Comparison of ENCODE assay signal across 1 cellular context in genomic region chr6:28789553-28790083, GRCh38.
A peak's percentile ranks its signal among the peaks of the same experiment; 100 is the strongest.
TF ChIP-seq lines count a peak whose summit lies in the region.

No MANE protein-coding gene starts in this region.

TF ChIP-seq in K562, 482 proteins besides CTCF, POLR2A, EP300 and RAD21 (continued from another document):
- TF ChIP-seq, protein P1, sequence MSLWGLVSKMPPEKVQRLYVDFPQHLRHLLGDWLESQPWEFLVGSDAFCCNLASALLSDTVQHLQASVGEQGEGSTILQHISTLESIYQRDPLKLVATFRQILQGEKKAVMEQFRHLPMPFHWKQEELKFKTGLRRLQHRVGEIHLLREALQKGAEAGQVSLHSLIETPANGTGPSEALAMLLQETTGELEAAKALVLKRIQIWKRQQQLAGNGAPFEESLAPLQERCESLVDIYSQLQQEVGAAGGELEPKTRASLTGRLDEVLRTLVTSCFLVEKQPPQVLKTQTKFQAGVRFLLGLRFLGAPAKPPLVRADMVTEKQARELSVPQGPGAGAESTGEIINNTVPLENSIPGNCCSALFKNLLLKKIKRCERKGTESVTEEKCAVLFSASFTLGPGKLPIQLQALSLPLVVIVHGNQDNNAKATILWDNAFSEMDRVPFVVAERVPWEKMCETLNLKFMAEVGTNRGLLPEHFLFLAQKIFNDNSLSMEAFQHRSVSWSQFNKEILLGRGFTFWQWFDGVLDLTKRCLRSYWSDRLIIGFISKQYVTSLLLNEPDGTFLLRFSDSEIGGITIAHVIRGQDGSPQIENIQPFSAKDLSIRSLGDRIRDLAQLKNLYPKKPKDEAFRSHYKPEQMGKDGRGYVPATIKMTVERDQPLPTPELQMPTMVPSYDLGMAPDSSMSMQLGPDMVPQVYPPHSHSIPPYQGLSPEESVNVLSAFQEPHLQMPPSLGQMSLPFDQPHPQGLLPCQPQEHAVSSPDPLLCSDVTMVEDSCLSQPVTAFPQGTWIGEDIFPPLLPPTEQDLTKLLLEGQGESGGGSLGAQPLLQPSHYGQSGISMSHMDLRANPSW (CRISPR knock-in tag; IDR thresholded peaks at IDR 0.05), result no peak
- TF ChIP-seq IRF9 (tag; IDR thresholded peaks at IDR 0.05), result no peak
- peak in 1 of 2 experiments; percentile 42; a peak in 1 of 4 replicates for TF ChIP-seq NONO (IDR thresholded peaks at IDR 0.05; ENCODE audit: low read depth in 2 of 2, low read length in 1 of 2)
- TF ChIP-seq HNRNPL (IDR thresholded peaks at IDR 0.05; ENCODE audit: low read depth, low read length), result no peak
- peak; percentile 39; the same call in 1 of the 2 replicates for TF ChIP-seq SOX6 (IDR thresholded peaks at IDR 0.05)
- TF ChIP-seq, protein P2, sequence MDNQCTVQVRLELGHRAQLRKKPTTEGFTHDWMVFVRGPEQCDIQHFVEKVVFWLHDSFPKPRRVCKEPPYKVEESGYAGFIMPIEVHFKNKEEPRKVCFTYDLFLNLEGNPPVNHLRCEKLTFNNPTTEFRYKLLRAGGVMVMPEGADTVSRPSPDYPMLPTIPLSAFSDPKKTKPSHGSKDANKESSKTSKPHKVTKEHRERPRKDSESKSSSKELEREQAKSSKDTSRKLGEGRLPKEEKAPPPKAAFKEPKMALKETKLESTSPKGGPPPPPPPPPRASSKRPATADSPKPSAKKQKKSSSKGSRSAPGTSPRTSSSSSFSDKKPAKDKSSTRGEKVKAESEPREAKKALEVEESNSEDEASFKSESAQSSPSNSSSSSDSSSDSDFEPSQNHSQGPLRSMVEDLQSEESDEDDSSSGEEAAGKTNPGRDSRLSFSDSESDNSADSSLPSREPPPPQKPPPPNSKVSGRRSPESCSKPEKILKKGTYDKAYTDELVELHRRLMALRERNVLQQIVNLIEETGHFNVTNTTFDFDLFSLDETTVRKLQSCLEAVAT (IDR thresholded peaks at IDR 0.05), result no peak
- TF ChIP-seq MEF2A (IDR thresholded peaks at IDR 0.05; ENCODE audit: control insufficient read depth, low read depth, low read length), result no peak
- TF ChIP-seq, protein P3, sequence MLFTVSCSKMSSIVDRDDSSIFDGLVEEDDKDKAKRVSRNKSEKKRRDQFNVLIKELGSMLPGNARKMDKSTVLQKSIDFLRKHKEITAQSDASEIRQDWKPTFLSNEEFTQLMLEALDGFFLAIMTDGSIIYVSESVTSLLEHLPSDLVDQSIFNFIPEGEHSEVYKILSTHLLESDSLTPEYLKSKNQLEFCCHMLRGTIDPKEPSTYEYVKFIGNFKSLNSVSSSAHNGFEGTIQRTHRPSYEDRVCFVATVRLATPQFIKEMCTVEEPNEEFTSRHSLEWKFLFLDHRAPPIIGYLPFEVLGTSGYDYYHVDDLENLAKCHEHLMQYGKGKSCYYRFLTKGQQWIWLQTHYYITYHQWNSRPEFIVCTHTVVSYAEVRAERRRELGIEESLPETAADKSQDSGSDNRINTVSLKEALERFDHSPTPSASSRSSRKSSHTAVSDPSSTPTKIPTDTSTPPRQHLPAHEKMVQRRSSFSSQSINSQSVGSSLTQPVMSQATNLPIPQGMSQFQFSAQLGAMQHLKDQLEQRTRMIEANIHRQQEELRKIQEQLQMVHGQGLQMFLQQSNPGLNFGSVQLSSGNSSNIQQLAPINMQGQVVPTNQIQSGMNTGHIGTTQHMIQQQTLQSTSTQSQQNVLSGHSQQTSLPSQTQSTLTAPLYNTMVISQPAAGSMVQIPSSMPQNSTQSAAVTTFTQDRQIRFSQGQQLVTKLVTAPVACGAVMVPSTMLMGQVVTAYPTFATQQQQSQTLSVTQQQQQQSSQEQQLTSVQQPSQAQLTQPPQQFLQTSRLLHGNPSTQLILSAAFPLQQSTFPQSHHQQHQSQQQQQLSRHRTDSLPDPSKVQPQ (CRISPR knock-in tag; IDR thresholded peaks at IDR 0.05; ENCODE audit: borderline replicate concordance), result no peak
- TF ChIP-seq POLR2G (IDR thresholded peaks at IDR 0.05; ENCODE audit: low read depth, low read length), result no peak
- TF ChIP-seq POLR3A (IDR thresholded peaks at IDR 0.05; ENCODE audit: borderline replicate concordance, extremely low read depth, insufficient read depth, insufficient read length), result peak; percentile 95
- no peak for TF ChIP-seq THAP7 (CRISPR knock-in tag; IDR thresholded peaks at IDR 0.05)
- TF ChIP-seq NR2C1 (IDR thresholded peaks at IDR 0.05), result no peak
- no peak for TF ChIP-seq NR2C1 (tag; IDR thresholded peaks at IDR 0.05)
- TF ChIP-seq MECOM (CRISPR knock-in tag; IDR thresholded peaks at IDR 0.05), result no peak
- TF ChIP-seq CXXC5 (CRISPR knock-in tag; IDR thresholded peaks at IDR 0.05), result peak; percentile 61
- no peak for TF ChIP-seq ETV1 (tag; conservative IDR thresholded peaks at IDR 0.05; ENCODE audit: low read depth)
- TF ChIP-seq, protein P4, sequence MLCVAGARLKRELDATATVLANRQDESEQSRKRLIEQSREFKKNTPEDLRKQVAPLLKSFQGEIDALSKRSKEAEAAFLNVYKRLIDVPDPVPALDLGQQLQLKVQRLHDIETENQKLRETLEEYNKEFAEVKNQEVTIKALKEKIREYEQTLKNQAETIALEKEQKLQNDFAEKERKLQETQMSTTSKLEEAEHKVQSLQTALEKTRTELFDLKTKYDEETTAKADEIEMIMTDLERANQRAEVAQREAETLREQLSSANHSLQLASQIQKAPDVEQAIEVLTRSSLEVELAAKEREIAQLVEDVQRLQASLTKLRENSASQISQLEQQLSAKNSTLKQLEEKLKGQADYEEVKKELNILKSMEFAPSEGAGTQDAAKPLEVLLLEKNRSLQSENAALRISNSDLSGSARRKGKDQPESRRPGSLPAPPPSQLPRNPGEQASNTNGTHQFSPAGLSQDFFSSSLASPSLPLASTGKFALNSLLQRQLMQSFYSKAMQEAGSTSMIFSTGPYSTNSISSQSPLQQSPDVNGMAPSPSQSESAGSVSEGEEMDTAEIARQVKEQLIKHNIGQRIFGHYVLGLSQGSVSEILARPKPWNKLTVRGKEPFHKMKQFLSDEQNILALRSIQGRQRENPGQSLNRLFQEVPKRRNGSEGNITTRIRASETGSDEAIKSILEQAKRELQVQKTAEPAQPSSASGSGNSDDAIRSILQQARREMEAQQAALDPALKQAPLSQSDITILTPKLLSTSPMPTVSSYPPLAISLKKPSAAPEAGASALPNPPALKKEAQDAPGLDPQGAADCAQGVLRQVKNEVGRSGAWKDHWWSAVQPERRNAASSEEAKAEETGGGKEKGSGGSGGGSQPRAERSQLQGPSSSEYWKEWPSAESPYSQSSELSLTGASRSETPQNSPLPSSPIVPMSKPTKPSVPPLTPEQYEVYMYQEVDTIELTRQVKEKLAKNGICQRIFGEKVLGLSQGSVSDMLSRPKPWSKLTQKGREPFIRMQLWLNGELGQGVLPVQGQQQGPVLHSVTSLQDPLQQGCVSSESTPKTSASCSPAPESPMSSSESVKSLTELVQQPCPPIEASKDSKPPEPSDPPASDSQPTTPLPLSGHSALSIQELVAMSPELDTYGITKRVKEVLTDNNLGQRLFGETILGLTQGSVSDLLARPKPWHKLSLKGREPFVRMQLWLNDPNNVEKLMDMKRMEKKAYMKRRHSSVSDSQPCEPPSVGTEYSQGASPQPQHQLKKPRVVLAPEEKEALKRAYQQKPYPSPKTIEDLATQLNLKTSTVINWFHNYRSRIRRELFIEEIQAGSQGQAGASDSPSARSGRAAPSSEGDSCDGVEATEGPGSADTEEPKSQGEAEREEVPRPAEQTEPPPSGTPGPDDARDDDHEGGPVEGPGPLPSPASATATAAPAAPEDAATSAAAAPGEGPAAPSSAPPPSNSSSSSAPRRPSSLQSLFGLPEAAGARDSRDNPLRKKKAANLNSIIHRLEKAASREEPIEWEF (CRISPR knock-in tag; IDR thresholded peaks at IDR 0.05), result no peak
- no peak for TF ChIP-seq SMAD3 (CRISPR knock-in tag; conservative IDR thresholded peaks at IDR 0.05)
- TF ChIP-seq SMARCB1 (IDR thresholded peaks at IDR 0.05; ENCODE audit: insufficient read length, low read depth), result no peak
- TF ChIP-seq, protein P5, sequence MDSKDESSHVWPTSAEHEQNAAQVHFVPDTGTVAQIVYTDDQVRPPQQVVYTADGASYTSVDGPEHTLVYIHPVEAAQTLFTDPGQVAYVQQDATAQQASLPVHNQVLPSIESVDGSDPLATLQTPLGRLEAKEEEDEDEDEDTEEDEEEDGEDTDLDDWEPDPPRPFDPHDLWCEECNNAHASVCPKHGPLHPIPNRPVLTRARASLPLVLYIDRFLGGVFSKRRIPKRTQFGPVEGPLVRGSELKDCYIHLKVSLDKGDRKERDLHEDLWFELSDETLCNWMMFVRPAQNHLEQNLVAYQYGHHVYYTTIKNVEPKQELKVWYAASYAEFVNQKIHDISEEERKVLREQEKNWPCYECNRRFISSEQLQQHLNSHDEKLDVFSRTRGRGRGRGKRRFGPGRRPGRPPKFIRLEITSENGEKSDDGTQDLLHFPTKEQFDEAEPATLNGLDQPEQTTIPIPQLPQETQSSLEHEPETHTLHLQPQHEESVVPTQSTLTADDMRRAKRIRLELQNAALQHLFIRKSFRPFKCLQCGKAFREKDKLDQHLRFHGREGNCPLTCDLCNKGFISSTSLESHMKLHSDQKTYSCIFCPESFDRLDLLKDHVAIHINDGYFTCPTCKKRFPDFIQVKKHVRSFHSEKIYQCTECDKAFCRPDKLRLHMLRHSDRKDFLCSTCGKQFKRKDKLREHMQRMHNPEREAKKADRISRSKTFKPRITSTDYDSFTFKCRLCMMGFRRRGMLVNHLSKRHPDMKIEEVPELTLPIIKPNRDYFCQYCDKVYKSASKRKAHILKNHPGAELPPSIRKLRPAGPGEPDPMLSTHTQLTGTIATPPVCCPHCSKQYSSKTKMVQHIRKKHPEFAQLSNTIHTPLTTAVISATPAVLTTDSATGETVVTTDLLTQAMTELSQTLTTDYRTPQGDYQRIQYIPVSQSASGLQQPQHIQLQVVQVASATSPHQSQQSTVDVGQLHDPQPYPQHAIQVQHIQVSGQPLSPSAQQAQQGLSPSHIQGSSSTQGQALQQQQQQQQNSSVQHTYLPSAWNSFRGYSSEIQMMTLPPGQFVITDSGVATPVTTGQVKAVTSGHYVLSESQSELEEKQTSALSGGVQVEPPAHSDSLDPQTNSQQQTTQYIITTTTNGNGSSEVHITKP (IDR thresholded peaks at IDR 0.05; ENCODE audit: partially characterized antibody), result peak; percentile 41
- no peak for TF ChIP-seq HDAC8 (tag; IDR thresholded peaks at IDR 0.05)
- no peak for TF ChIP-seq ATF3 (IDR thresholded peaks at IDR 0.05)
- peak; percentile 11; the same call in 1 of the 2 replicates for TF ChIP-seq ATF3 (CRISPR knock-in tag; conservative IDR thresholded peaks at IDR 0.05)
- TF ChIP-seq HMGN3 (IDR thresholded peaks at IDR 0.05; ENCODE audit: borderline replicate concordance, extremely low read depth, insufficient read length, low read depth, low read length), result no peak
- no peak for TF ChIP-seq NFRKB (IDR thresholded peaks at IDR 0.05; ENCODE audit: low read depth)
- TF ChIP-seq RCOR1 (IDR thresholded peaks at IDR 0.05; ENCODE audit: borderline replicate concordance in 1 of 2, low read depth in 2 of 2, low read length in 2 of 2), result peak in 1 of 2 experiments; percentile 84; a peak in 2 of 4 replicates
